ENCODE assay signal across 33 cellular contexts in the genomic region with DNA sequence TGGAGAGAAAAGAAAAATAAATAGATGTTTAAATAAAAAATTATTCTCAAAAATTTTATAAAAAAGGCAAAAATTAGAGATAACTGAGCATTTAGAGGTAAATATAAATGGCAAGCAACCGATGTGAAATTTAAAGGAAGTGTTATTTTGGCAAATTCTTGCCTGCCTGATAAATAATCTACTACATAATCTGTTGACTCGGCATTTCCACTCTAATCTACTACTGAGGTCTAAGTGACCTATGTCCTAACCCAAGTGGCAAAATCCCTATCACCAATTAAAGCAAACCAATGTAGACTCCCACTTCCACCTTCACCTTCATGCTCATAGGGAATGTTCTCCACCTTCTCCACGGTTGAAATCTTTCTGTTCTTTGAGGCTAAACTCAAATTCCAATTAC.
"Had no signal": no experiment of that assay in that cellular context is flagged by ENCODE, and none has a peak within 500 bp of the region (broad histone marks: within the 10 kb centered on the region; RNA-seq: fewer than 3 reads in every experiment).

No MANE protein-coding gene starts in this region.

- ATAC-seq: activated CD8-positive, alpha-beta T cell treated with anti-CD3 and anti-CD28 coated beads for 36 hours; activated naive CD4-positive, alpha-beta T cell treated with anti-CD3 and anti-CD28 coated beads, Interleukin-2, amount 50 U/mL, for 72 hours; activated T-cell treated with anti-CD3 and anti-CD28 coated beads, Interleukin-2, amount 50 U/mL, for 4 hours; activated T-cell treated with anti-CD3 and anti-CD28 coated beads, Interleukin-2, amount 50 U/mL, for 72 hours; activated T-helper 17 cell treated with anti-CD3 and anti-CD28 coated beads, Interleukin-2, amount 50 U/mL, for 72 hours; body of pancreas had no signal

- H3K4me1 ChIP-seq: adrenal gland, body of pancreas, breast epithelium had no signal

- H3K36me3 ChIP-seq: adrenal gland, brain microvascular endothelial cell, breast epithelium had no signal

- H3K4me3 ChIP-seq: adrenal gland, body of pancreas, breast epithelium had no signal

- FAIRE-seq: astrocyte, TTC549 had no signal

- H3K27me3 ChIP-seq: adrenal gland, body of pancreas, brain microvascular endothelial cell, breast epithelium had no signal

- H3K27ac ChIP-seq: adrenal gland, body of pancreas, brain microvascular endothelial cell, breast epithelium, VCaP had no signal

- DNase-seq: activated B cell treated with CpG ODN at 0.5 μM for 24 hours; activated CD4-positive, alpha-beta memory T cell treated with anti-CD3 and anti-CD28 coated beads for 36 hours; activated CD4-positive, alpha-beta T cell treated with anti-CD3 and anti-CD28 coated beads for 4 hours; activated CD4-positive, alpha-beta T cell treated with anti-CD3 and anti-CD28 coated beads, Interleukin-2, amount 10 ng/mL, durations not matched to agents 24 days and 14 days; activated CD4-positive, alpha-beta T cell treated with anti-CD3 and anti-CD28 coated beads, Interleukin-2, amount 50 U/mL, for 1 hour; activated CD4-positive, alpha-beta T cell treated with anti-CD3 and anti-CD28 coated beads, Interleukin-2, amount 50 U/mL, for 4 hours; activated CD4-positive, CD25-positive, alpha-beta regulatory T cell treated with anti-CD3 and anti-CD28 coated beads, Interleukin-2, amount 50 U/mL, for 72 hours; activated CD8-positive, alpha-beta memory T cell treated with anti-CD3 and anti-CD28 coated beads, Interleukin-2, amount 50 U/mL, for 4 hours; activated CD8-positive, alpha-beta T cell treated with anti-CD3 and anti-CD28 coated beads for 36 hours; activated effector memory CD4-positive, alpha-beta T cell treated with anti-CD3 and anti-CD28 coated beads, Interleukin-2, amount 50 U/mL, for 16 hours; activated gamma-delta T cell treated with Interleukin-2 at 50 U/mL for 16 hours; activated naive CD4-positive, alpha-beta T cell; activated naive CD4-positive, alpha-beta T cell treated with anti-CD3 and anti-CD28 coated beads for 36 hours; activated naive CD4-positive, alpha-beta T cell treated with anti-CD3 and anti-CD28 coated beads, Interleukin-2, amount 50 U/mL, for 16 hours; activated naive CD8-positive, alpha-beta T cell treated with anti-CD3 and anti-CD28 coated beads for 36 hours; activated T-cell treated with anti-CD3 and anti-CD28 coated beads for 4 hours; activated T-cell treated with anti-CD3 and anti-CD28 coated beads, Interleukin-2, amount 50 U/mL, for 1 hour; activated T-cell treated with anti-CD3 and anti-CD28 coated beads, Interleukin-2, amount 50 U/mL, for 4 hours; activated T-cell treated with anti-CD3 and anti-CD28 coated beads, Interleukin-2, amount 50 U/mL, for 72 hours; adrenal gland; amniotic stem cell; aorta; body of pancreas; brain microvascular endothelial cell; central memory CD4-positive, alpha-beta T cell; T-helper 2 cell; T-helper 9 cell had no signal

- H3K9me3 ChIP-seq: adrenal gland, body of pancreas, breast epithelium had no signal
